Comparison of ENCODE assay signal across 1 cellular context in genomic region chr20:43691928-43692524, GRCh38.
A peak's percentile ranks its signal among the peaks of the same experiment; 100 is the strongest.
TF ChIP-seq lines count a peak whose summit lies in the region.

No MANE protein-coding gene starts in this region.

TF ChIP-seq in HepG2, 621 proteins besides CTCF, POLR2A, EP300 and RAD21 (continued from another document and continues in another):
- TF ChIP-seq, protein P1, sequence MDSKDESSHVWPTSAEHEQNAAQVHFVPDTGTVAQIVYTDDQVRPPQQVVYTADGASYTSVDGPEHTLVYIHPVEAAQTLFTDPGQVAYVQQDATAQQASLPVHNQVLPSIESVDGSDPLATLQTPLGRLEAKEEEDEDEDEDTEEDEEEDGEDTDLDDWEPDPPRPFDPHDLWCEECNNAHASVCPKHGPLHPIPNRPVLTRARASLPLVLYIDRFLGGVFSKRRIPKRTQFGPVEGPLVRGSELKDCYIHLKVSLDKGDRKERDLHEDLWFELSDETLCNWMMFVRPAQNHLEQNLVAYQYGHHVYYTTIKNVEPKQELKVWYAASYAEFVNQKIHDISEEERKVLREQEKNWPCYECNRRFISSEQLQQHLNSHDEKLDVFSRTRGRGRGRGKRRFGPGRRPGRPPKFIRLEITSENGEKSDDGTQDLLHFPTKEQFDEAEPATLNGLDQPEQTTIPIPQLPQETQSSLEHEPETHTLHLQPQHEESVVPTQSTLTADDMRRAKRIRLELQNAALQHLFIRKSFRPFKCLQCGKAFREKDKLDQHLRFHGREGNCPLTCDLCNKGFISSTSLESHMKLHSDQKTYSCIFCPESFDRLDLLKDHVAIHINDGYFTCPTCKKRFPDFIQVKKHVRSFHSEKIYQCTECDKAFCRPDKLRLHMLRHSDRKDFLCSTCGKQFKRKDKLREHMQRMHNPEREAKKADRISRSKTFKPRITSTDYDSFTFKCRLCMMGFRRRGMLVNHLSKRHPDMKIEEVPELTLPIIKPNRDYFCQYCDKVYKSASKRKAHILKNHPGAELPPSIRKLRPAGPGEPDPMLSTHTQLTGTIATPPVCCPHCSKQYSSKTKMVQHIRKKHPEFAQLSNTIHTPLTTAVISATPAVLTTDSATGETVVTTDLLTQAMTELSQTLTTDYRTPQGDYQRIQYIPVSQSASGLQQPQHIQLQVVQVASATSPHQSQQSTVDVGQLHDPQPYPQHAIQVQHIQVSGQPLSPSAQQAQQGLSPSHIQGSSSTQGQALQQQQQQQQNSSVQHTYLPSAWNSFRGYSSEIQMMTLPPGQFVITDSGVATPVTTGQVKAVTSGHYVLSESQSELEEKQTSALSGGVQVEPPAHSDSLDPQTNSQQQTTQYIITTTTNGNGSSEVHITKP (CRISPR knock-in tag; IDR thresholded peaks at IDR 0.05; ENCODE audit: low read depth) = 0 out of 2 replicates have a peak, but pooled peaks have one; percentile 55
- TF ChIP-seq POGZ (CRISPR knock-in tag; IDR thresholded peaks at IDR 0.05) (no peak), CSRNP1 (CRISPR knock-in tag; IDR thresholded peaks at IDR 0.05) (0 out of 2 replicates have a peak, but pooled peaks have one; percentile 29), RXRA (CRISPR knock-in tag; IDR thresholded peaks at IDR 0.05) (no peak), MEF2D (CRISPR knock-in tag; IDR thresholded peaks at IDR 0.05) (no peak), SOX5 (CRISPR knock-in tag; IDR thresholded peaks at IDR 0.05; ENCODE audit: borderline replicate concordance) (0 out of 2 replicates have a peak, but pooled peaks have one; percentile 19), ZNF331 (CRISPR knock-in tag; IDR thresholded peaks at IDR 0.05) (no peak), ZNF205 (CRISPR knock-in tag; IDR thresholded peaks at IDR 0.05) (no peak), ZSCAN25 (CRISPR knock-in tag; IDR thresholded peaks at IDR 0.05) (no peak), HNRNPL (IDR thresholded peaks at IDR 0.05; ENCODE audit: low read depth, low read length) (no peak), ZNF431 (CRISPR knock-in tag; IDR thresholded peaks at IDR 0.05; ENCODE audit: borderline replicate concordance, low read depth) (no peak), LRRFIP1 (CRISPR knock-in tag; conservative IDR thresholded peaks at IDR 0.05) (no peak), TFDP2 (CRISPR knock-in tag; IDR thresholded peaks at IDR 0.05) (0 out of 2 replicates have a peak, but pooled peaks have one; percentile 18), IRF2 (CRISPR knock-in tag; IDR thresholded peaks at IDR 0.05) (no peak), SALL2 (CRISPR knock-in tag; IDR thresholded peaks at IDR 0.05) (no peak), MIER2 (CRISPR knock-in tag; IDR thresholded peaks at IDR 0.05) (peak; percentile 61; the same call in 1 of the 2 replicates), KDM1A (CRISPR knock-in tag; IDR thresholded peaks at IDR 0.05) (no peak), NBN (conservative IDR thresholded peaks at IDR 0.05) (no peak), MIER3 (CRISPR knock-in tag; IDR thresholded peaks at IDR 0.05; ENCODE audit: borderline replicate concordance) (peak; percentile 55; the same call in 1 of the 2 replicates), ZFP37 (CRISPR knock-in tag; IDR thresholded peaks at IDR 0.05; ENCODE audit: borderline replicate concordance) (no peak), ELF4 (CRISPR knock-in tag; IDR thresholded peaks at IDR 0.05; ENCODE audit: borderline replicate concordance) (no peak), PBX3 (CRISPR knock-in tag; IDR thresholded peaks at IDR 0.05; ENCODE audit: borderline replicate concordance) (no peak), ZNF362 (CRISPR knock-in tag; IDR thresholded peaks at IDR 0.05; ENCODE audit: borderline replicate concordance) (no peak), TBL1XR1 (IDR thresholded peaks at IDR 0.05; ENCODE audit: borderline replicate concordance, low read length, partially characterized antibody) (no peak), RBM39 (IDR thresholded peaks at IDR 0.05; ENCODE audit: low read depth, low read length, poor library complexity, severe bottlenecking) (no peak), E2F5 (CRISPR knock-in tag; conservative IDR thresholded peaks at IDR 0.05) (no peak), TBX3 (IDR thresholded peaks at IDR 0.05; ENCODE audit: borderline replicate concordance) (no peak), ZFP1 (CRISPR knock-in tag; IDR thresholded peaks at IDR 0.05) (peak; percentile 23; the same call in 1 of the 2 replicates), ZNF788 (CRISPR knock-in tag; IDR thresholded peaks at IDR 0.05; ENCODE audit: borderline replicate concordance) (peak; percentile 42; the same call in 1 of the 2 replicates), ISX (CRISPR knock-in tag; conservative IDR thresholded peaks at IDR 0.05) (no peak), ZBTB25 (CRISPR knock-in tag; IDR thresholded peaks at IDR 0.05) (no peak), MAF1 (CRISPR knock-in tag; IDR thresholded peaks at IDR 0.05; ENCODE audit: borderline replicate concordance) (no peak), ZBTB20 (CRISPR knock-in tag; IDR thresholded peaks at IDR 0.05; ENCODE audit: borderline replicate concordance, low read depth) (no peak)
- TF ChIP-seq, protein P2, sequence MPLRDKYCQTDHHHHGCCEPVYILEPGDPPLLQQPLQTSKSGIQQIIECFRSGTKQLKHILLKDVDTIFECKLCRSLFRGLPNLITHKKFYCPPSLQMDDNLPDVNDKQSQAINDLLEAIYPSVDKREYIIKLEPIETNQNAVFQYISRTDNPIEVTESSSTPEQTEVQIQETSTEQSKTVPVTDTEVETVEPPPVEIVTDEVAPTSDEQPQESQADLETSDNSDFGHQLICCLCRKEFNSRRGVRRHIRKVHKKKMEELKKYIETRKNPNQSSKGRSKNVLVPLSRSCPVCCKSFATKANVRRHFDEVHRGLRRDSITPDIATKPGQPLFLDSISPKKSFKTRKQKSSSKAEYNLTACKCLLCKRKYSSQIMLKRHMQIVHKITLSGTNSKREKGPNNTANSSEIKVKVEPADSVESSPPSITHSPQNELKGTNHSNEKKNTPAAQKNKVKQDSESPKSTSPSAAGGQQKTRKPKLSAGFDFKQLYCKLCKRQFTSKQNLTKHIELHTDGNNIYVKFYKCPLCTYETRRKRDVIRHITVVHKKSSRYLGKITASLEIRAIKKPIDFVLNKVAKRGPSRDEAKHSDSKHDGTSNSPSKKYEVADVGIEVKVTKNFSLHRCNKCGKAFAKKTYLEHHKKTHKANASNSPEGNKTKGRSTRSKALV (CRISPR knock-in tag; IDR thresholded peaks at IDR 0.05) = no peak
- TF ChIP-seq, protein P3, sequence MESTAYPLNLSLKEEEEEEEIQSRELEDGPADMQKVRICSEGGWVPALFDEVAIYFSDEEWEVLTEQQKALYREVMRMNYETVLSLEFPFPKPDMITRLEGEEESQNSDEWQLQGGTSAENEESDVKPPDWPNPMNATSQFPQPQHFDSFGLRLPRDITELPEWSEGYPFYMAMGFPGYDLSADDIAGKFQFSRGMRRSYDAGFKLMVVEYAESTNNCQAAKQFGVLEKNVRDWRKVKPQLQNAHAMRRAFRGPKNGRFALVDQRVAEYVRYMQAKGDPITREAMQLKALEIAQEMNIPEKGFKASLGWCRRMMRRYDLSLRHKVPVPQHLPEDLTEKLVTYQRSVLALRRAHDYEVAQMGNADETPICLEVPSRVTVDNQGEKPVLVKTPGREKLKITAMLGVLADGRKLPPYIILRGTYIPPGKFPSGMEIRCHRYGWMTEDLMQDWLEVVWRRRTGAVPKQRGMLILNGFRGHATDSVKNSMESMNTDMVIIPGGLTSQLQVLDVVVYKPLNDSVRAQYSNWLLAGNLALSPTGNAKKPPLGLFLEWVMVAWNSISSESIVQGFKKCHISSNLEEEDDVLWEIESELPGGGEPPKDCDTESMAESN (CRISPR knock-in tag; conservative IDR thresholded peaks at IDR 0.05) = no peak
- TF ChIP-seq, protein P4, sequence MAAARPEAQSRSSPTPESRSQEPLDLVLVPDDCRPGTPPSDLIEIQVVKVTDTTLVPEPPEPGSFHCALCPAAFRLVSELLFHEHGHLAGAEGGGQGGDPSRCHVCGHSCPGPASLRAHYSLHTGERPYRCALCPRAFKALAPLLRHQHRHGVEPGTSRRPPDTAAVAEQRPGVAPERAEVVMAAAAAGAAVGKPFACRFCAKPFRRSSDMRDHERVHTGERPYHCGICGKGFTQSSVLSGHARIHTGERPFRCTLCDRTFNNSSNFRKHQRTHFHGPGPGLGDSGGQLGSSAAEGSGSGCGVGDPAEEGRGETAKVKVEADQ (CRISPR knock-in tag; IDR thresholded peaks at IDR 0.05; ENCODE audit: borderline replicate concordance) = no peak
- TF ChIP-seq, protein P5, sequence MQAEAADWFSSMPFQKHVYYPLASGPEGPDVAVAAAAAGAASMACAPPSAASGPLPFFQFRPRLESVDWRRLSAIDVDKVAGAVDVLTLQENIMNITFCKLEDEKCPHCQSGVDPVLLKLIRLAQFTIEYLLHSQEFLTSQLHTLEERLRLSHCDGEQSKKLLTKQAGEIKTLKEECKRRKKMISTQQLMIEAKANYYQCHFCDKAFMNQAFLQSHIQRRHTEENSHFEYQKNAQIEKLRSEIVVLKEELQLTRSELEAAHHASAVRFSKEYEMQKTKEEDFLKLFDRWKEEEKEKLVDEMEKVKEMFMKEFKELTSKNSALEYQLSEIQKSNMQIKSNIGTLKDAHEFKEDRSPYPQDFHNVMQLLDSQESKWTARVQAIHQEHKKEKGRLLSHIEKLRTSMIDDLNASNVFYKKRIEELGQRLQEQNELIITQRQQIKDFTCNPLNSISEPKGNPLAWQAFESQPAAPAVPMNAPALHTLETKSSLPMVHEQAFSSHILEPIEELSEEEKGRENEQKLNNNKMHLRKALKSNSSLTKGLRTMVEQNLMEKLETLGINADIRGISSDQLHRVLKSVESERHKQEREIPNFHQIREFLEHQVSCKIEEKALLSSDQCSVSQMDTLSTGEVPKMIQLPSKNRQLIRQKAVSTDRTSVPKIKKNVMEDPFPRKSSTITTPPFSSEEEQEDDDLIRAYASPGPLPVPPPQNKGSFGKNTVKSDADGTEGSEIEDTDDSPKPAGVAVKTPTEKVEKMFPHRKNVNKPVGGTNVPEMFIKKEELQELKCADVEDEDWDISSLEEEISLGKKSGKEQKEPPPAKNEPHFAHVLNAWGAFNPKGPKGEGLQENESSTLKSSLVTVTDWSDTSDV (CRISPR knock-in tag; IDR thresholded peaks at IDR 0.05) = no peak
